Comparison of ENCODE assay signal across 8 cellular contexts in genomic region chr5:148957591-148958202, GRCh38.
DNase-seq lines count a peak whose midpoint lies in the region; ATAC-seq, FAIRE-seq and TF ChIP-seq lines count a peak whose summit lies in the region.

No MANE protein-coding gene starts in this region.

- TF ChIP-seq CTCF in GM12878 (IDR thresholded peaks at IDR 0.05 in 2 of 3, conservative IDR thresholded peaks at IDR 0.05 in 1 of 3; ENCODE audit: control insufficient read depth in 2 of 3, extremely low read depth in 1 of 3, insufficient read depth in 1 of 3, low read depth in 3 of 3, low read length in 3 of 3): peak; percentile 75 to 87 (median 77)
- peak; percentile 72 for TF ChIP-seq CTCF in HepG2 (CRISPR knock-in tag; IDR thresholded peaks at IDR 0.05)

- H3K9ac ChIP-seq in GM12878 (ENCODE audit: control insufficient read depth, insufficient read depth, low read length) (no peak overlapping the region), HepG2 (ENCODE audit: insufficient read depth, low read depth, low read length) (no peak overlapping the region)

- peak; percentile 5 for DNase-seq in NCI-H510A (lab: John Stamatoyannopoulos, UW)
- no peak for DNase-seq in NCI-H510A treated with DMSO at 0.1 percent for 48 hours (lab: John Stamatoyannopoulos, UW)
- peak; percentile 13 for DNase-seq in SKM-1 (lab: John Stamatoyannopoulos, UW; ENCODE audit: unreplicated experiment)
- DNase-seq in GM12878 (ENCODE audit: low read depth, low spot score): no peak
- peak; percentile 14 for DNase-seq in HepG2 (ENCODE audit: low spot score)
- DNase-seq in stimulated activated CD8-positive, alpha-beta memory T cell treated with anti-CD3 and anti-CD28 coated beads, Interleukin-4, amount 100 ng/mL, for 4 hours (ENCODE audit: low read depth in 2 of 2, low spot score in 1 of 2): peak; percentile 12 to 15
- DNase-seq in activated T-helper 2 cell treated with anti-CD3 and anti-CD28 coated beads, Interferon-gamma antibody, Interleukin-2, Interleukin-4, amounts not matched to agents 10 μg/mL and 5 μg/mL and 100 μg/mL, durations not matched to agents 14 hours and 24 hours and 36 hours (ENCODE audit: low spot score): no peak

- H3K4me1 ChIP-seq in GM12878 (ENCODE audit: control insufficient read depth, insufficient read depth, low read length): no peaks in the 10 kb centered on the region
- H3K4me1 ChIP-seq in HepG2 (ENCODE audit: insufficient read depth, low read length): no peaks in the 10 kb centered on the region

- BruUV-seq in GM12878 (replicated peaks; lab: Mats Ljungman, UMichigan) (no TSS peak), HepG2 (replicated peaks; lab: Mats Ljungman, UMichigan) (no TSS peak)

- no peak overlapping the region for H3K27ac Mint-ChIP-seq in activated T-helper 2 cell treated with anti-CD3 and anti-CD28 coated beads, Interferon-gamma antibody, Interleukin-2, Interleukin-4, amounts not matched to agents 10 μg/mL and 5 μg/mL and 100 μg/mL, durations not matched to agents 14 hours and 24 hours and 36 hours

- SMC1A ChIA-PET in GM12878 (lab: Charles Lee; ENCODE audit: uncharacterized antibody, unreplicated experiment): interaction anchor here (0.6 to 8.9 kb wide), 26 partner anchors 8 to 225 kb away, joined by 3 to 143 read pairs (median 3); no protein-coding TSS in a partner anchor

- H3K9me3 ChIP-seq in GM12878 (replicated peaks; ENCODE audit: control insufficient read depth, insufficient read depth, low read length) (no peaks in the 10 kb centered on the region), HepG2 (ENCODE audit: low read length) (no peaks in the 10 kb centered on the region)

- FAIRE-seq in GM12878 (lab: Jason Lieb, UNC) (peak; percentile 18), HepG2 (lab: Jason Lieb, UNC) (no peak)

- H3K79me2 ChIP-seq in GM12878 (ENCODE audit: control insufficient read depth, insufficient read depth, low read length) (no peaks in the 10 kb centered on the region), HepG2 (ENCODE audit: insufficient read depth, low read length) (no peaks in the 10 kb centered on the region)

- H3K27me3 ChIP-seq in GM12878 (replicated peaks in 1 of 2; ENCODE audit: control insufficient read depth in 2 of 2, insufficient read depth in 2 of 2, low read length in 1 of 2) (no peaks in the 10 kb centered on the region), HepG2 (ENCODE audit: control insufficient read depth in 1 of 2, insufficient read depth in 2 of 2, low read length in 2 of 2) (0 out of 5 replicates have a peak, but pooled peaks cover 0 to 5% of the 10 kb centered on the region in 2 experiments)

- ATAC-seq in HG03175 (IDR thresholded peaks at IDR 0.05; ENCODE audit: unreplicated experiment) (peak; percentile 50), GM12878 (peak; percentile 82), HepG2 (peak; percentile 82)

- no peaks in the 10 kb centered on the region for H3K4me1 Mint-ChIP-seq in activated T-helper 2 cell treated with anti-CD3 and anti-CD28 coated beads, Interferon-gamma antibody, Interleukin-2, Interleukin-4, amounts not matched to agents 10 μg/mL and 5 μg/mL and 100 μg/mL, durations not matched to agents 14 hours and 24 hours and 36 hours (ENCODE audit: low read depth)

- H4K20me1 ChIP-seq in GM12878 (ENCODE audit: control insufficient read depth, insufficient read depth) (no peaks in the 10 kb centered on the region), HepG2 (ENCODE audit: insufficient read depth, low read length) (no peaks in the 10 kb centered on the region)

- in situ Hi-C loops in GM12878 (cut with MboI) (loop anchor here (5.0 kb wide), 1 partner anchor 220 kb away; no protein-coding TSS in a partner anchor), HepG2 (cut with HindIII; ENCODE audit: extremely low pct_ligation_motif_present, low pct_unique_long_range_greater_than_20kb) (no loop called here)

- TF ChIP-seq POLR2A in GM12878 (IDR thresholded peaks at IDR 0.05; ENCODE audit: low read depth, low read length): no peak
- no peak for TF ChIP-seq POLR2A in HepG2 (IDR thresholded peaks at IDR 0.05; ENCODE audit: insufficient read depth in 1 of 2, low read depth in 2 of 2, low read length in 2 of 2)

- H3K36me3 Mint-ChIP-seq in activated T-helper 2 cell treated with anti-CD3 and anti-CD28 coated beads, Interferon-gamma antibody, Interleukin-2, Interleukin-4, amounts not matched to agents 10 μg/mL and 5 μg/mL and 100 μg/mL, durations not matched to agents 14 hours and 24 hours and 36 hours (ENCODE audit: low read depth): no peaks in the 10 kb centered on the region

- H3K27ac ChIP-seq in GM12878 (ENCODE audit: control insufficient read depth, insufficient read depth): no peak overlapping the region
- no peak overlapping the region for H3K27ac ChIP-seq in HepG2 (ENCODE audit: extremely low read length, insufficient read depth, low read length)

- CTCF ChIA-PET in GM12878 (lab: Yijun Ruan, JAX): interaction anchor here (0.6 to 15.3 kb wide), 45 partner anchors 8 to 517 kb away, joined by 3 to 523 read pairs (median 4); no protein-coding TSS in a partner anchor
- CTCF ChIA-PET in HepG2 (lab: Yijun Ruan, JAX; ENCODE audit: low intra/inter-chr PET ratio, low total read pairs): interaction anchor here (0.8 to 1.2 kb wide), 2 partner anchors 137 to 224 kb away, joined by 3 to 5 read pairs; no protein-coding TSS in a partner anchor

- no peak for TF ChIP-seq EP300 in GM12878 (IDR thresholded peaks at IDR 0.05; ENCODE audit: borderline replicate concordance in 1 of 2, control insufficient read depth in 1 of 2, low read depth in 2 of 2, low read length in 2 of 2)
- TF ChIP-seq EP300 in HepG2 (IDR thresholded peaks at IDR 0.05; ENCODE audit: low read depth in 2 of 2, low read length in 2 of 2): no peak
- no peak for TF ChIP-seq EP300 in HepG2 (CRISPR knock-in tag; IDR thresholded peaks at IDR 0.05; ENCODE audit: borderline replicate concordance)

- RAD21 ChIA-PET in GM12878 (lab: Charles Lee; ENCODE audit: unreplicated experiment): interaction anchor here (0.6 to 7.2 kb wide), 15 partner anchors 9 to 225 kb away, joined by 3 to 104 read pairs (median 4); partner anchors contain the start of gene ADRB2

- TF ChIP-seq RAD21 in GM12878 (IDR thresholded peaks at IDR 0.05; ENCODE audit: insufficient read depth, low read depth, low read length): peak; percentile 83
- no peak for TF ChIP-seq RAD21 in HepG2 (CRISPR knock-in tag; IDR thresholded peaks at IDR 0.05)

- intact Hi-C loops in GM12878 (cut with micrococcal nuclease; ENCODE audit: unreplicated experiment) (loop anchor here (1.0 to 5.0 kb wide), 5 partner anchors 77 to 780 kb away; no protein-coding TSS in a partner anchor), HepG2 (cut with micrococcal nuclease; ENCODE audit: unreplicated experiment) (loop anchor here (2.0 to 5.0 kb wide), 3 partner anchors 77 to 225 kb away; no protein-coding TSS in a partner anchor)
- intact Hi-C loops in activated T-helper 2 cell treated with anti-CD3 and anti-CD28 coated beads, Interferon-gamma antibody, Interleukin-2, Interleukin-4, amounts not matched to agents 10 μg/mL and 5 μg/mL and 100 μg/mL, durations not matched to agents 14 hours and 24 hours and 36 hours (cut with micrococcal nuclease): loop anchor here (1.0 to 5.0 kb wide), 2 partner anchors 75 to 216 kb away; no protein-coding TSS in a partner anchor

- no peaks in the 10 kb centered on the region for H3K36me3 ChIP-seq in GM12878 (ENCODE audit: control insufficient read depth in 2 of 2, insufficient read depth in 2 of 2, low read length in 1 of 2)
- H3K36me3 ChIP-seq in HepG2 (replicated peaks in 1 of 2; ENCODE audit: control insufficient read depth in 1 of 2, insufficient read depth in 2 of 2, low read length in 2 of 2): no peaks in the 10 kb centered on the region

- H3K4me3 ChIP-seq in GM12878: no peak overlapping the region
- no peak overlapping the region for H3K4me3 ChIP-seq in HepG2 (replicated peaks in 1 of 3; ENCODE audit: insufficient read depth in 1 of 3, low read depth in 2 of 3, low read length in 3 of 3)

- H2AFZ ChIP-seq in GM12878 (ENCODE audit: control insufficient read depth, low read depth, low read length): no peak overlapping the region
- no peak overlapping the region for H2AFZ ChIP-seq in HepG2 (ENCODE audit: low read length)

- peaks cover 10% of the 10 kb centered on the region for H3K27me3 Mint-ChIP-seq in activated T-helper 2 cell treated with anti-CD3 and anti-CD28 coated beads, Interferon-gamma antibody, Interleukin-2, Interleukin-4, amounts not matched to agents 10 μg/mL and 5 μg/mL and 100 μg/mL, durations not matched to agents 14 hours and 24 hours and 36 hours (ENCODE audit: low read depth)

- no peak overlapping the region for H3K4me2 ChIP-seq in GM12878 (ENCODE audit: control insufficient read depth, insufficient read depth)
- no peak overlapping the region for H3K4me2 ChIP-seq in HepG2 (ENCODE audit: low read depth, low read length)

- POLR2A ChIA-PET in GM12878 (lab: Charles Lee) (no interaction called here), HepG2 (lab: Yijun Ruan, JAX) (no interaction called here)

- 0% methylated on average over 3 of the region's 3 CpGs for WGBS in GM12878 (ENCODE audit: insufficient coverage, insufficient replicate concordance, low lambda C conversion rate, missing lambda C conversion rate)
- 0% methylated on average over 3 of the region's 3 CpGs for WGBS in HepG2 (ENCODE audit: low lambda C conversion rate)

- no peak overlapping the region for H3K4me3 Mint-ChIP-seq in activated T-helper 2 cell treated with anti-CD3 and anti-CD28 coated beads, Interferon-gamma antibody, Interleukin-2, Interleukin-4, amounts not matched to agents 10 μg/mL and 5 μg/mL and 100 μg/mL, durations not matched to agents 14 hours and 24 hours and 36 hours (ENCODE audit: low read depth)

- no peaks in the 10 kb centered on the region for H3K9me3 Mint-ChIP-seq in activated T-helper 2 cell treated with anti-CD3 and anti-CD28 coated beads, Interferon-gamma antibody, Interleukin-2, Interleukin-4, amounts not matched to agents 10 μg/mL and 5 μg/mL and 100 μg/mL, durations not matched to agents 14 hours and 24 hours and 36 hours

TF ChIP-seq in GM12878, 131 proteins besides CTCF, POLR2A, EP300 and RAD21:
- peak; percentile 43; the same call in 1 of the 2 replicates for TF ChIP-seq YY1 (IDR thresholded peaks at IDR 0.05; ENCODE audit: low read depth, low read length)
- TF ChIP-seq CHD1 (IDR thresholded peaks at IDR 0.05; ENCODE audit: low read depth, low read length): no peak
- TF ChIP-seq SMC3 (IDR thresholded peaks at IDR 0.05; ENCODE audit: borderline replicate concordance, low read length): peak; percentile 87

TF ChIP-seq in HepG2, 621 proteins besides CTCF, POLR2A, EP300 and RAD21:
- TF ChIP-seq SKI (IDR thresholded peaks at IDR 0.05; ENCODE audit: partially characterized antibody) (no peak), MAFK (conservative IDR thresholded peaks at IDR 0.05 in 1 of 2, IDR thresholded peaks at IDR 0.05 in 1 of 2; ENCODE audit: low read length in 2 of 2) (no peak), ZNF263 (CRISPR knock-in tag; IDR thresholded peaks at IDR 0.05) (no peak), XRCC5 (optimal IDR thresholded peaks at IDR 0.05; ENCODE audit: low read length) (peak; percentile 16), ZNF720 (CRISPR knock-in tag; IDR thresholded peaks at IDR 0.05) (no peak), FOXA1 (IDR thresholded peaks at IDR 0.05) (no peak), FOXA1 (CRISPR knock-in tag; IDR thresholded peaks at IDR 0.05) (peak; percentile 20; the same call in 1 of the 2 replicates), SMC3 (IDR thresholded peaks at IDR 0.05; ENCODE audit: low read length) (peak; percentile 62), STAG1 (CRISPR knock-in tag; IDR thresholded peaks at IDR 0.05) (peak; percentile 64)

Comparison
In these comparisons a context has a peak if more than half of its experiments do, and no peak if none do; other contexts are left out.
1. DNase-seq: peak in NCI-H510A (single experiment), SKM-1 (single experiment), HepG2 (single experiment) and stimulated activated CD8-positive, alpha-beta memory T cell treated with anti-CD3 and anti-CD28 coated beads, Interleukin-4, amount 100 ng/mL, for 4 hours (2 of 2); none in NCI-H510A treated with DMSO at 0.1 percent for 48 hours (single experiment), GM12878 (single experiment) and activated T-helper 2 cell treated with anti-CD3 and anti-CD28 coated beads, Interferon-gamma antibody, Interleukin-2, Interleukin-4, amounts not matched to agents 10 μg/mL and 5 μg/mL and 100 μg/mL, durations not matched to agents 14 hours and 24 hours and 36 hours (single experiment).
2. Peak in every context shown above with its lines, with median percentiles within 50 percentile points of each other: ATAC-seq.